In the genomic region with DNA sequence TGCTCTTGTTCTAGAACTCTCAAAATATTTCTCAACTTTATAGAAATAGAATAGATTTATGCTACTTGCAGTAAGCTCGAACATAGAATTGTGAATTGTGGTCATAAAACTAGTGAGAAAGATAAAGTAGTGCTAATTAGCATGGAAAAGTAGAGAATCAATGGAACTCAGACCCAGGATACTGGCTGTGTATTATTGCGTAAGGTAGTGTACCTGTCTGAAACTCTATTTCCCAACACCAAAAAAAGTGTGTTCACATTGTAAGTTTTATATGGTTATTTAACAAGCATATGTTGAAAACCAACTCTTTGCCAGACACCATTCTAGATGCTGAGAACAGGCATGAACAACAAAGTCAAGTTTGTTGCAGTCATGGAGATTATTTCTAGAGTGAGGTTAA, we compare ENCODE assay signal across 28 cellular contexts.
"Had no signal": no experiment of that assay in that cellular context is flagged by ENCODE, and none has a peak within 500 bp of the region (broad histone marks: within the 10 kb centered on the region; RNA-seq: fewer than 3 reads in every experiment).

No MANE protein-coding gene starts in this region.

- ATAC-seq: natural killer cell; psoas muscle; right cardiac atrium; stimulated activated memory B cell treated with anti-CD40 and anti-IgM and Interleukin-4, amounts not matched to agents 10 μg/mL and 1 μg/mL and 100 μg/mL, for 72 hours; stimulated activated naive CD8-positive, alpha-beta T cell treated with anti-CD3 and anti-CD28 coated beads, Interleukin-15, amount 100 ng/mL, for 72 hours; stimulated activated naive CD8-positive, alpha-beta T cell treated with anti-CD3 and anti-CD28 coated beads, Interleukin-15, Interleukin-2, amounts not matched to agents 100 U/mL and 50 U/mL, for 24 hours; upper lobe of right lung had no signal

- H3K9me3 ChIP-seq: ovary, psoas muscle, right lobe of liver, suprapubic skin, testis, tibial artery, upper lobe of right lung, uterus had no signal

- H3K9ac ChIP-seq: neural progenitor cell, parathyroid adenoma had no signal

- H3K27me3 ChIP-seq: neural progenitor cell, ovary, right lobe of liver, spleen, suprapubic skin, testis, tibial artery, transverse colon, upper lobe of right lung, uterus had no signal

- H3K36me3 ChIP-seq: neural progenitor cell, ovary, right lobe of liver, spleen, suprapubic skin, tibial artery, transverse colon, upper lobe of right lung, uterus had no signal

- H3K4me1 ChIP-seq: neural progenitor cell, parathyroid adenoma, psoas muscle, spleen, suprapubic skin, testis, tibial artery, transverse colon, upper lobe of right lung, uterus had no signal

- DNase-seq: natural killer cell; occipital lobe; ovary; posterior cingulate gyrus; psoas muscle; right cardiac atrium; right lobe of liver; spleen; stimulated activated CD4-positive, alpha-beta T cell treated with anti-CD3 and anti-CD28 coated beads, Interleukin-12 subunit alpha, Interleukin-12 subunit beta, amount 100 ng/mL, for 4 hours; stimulated activated CD4-positive, alpha-beta T cell treated with anti-CD3 and anti-CD28 coated beads, Interleukin-1b, Interleukin-23, amount 100 ng/mL, for 48 hours; stimulated activated CD4-positive, alpha-beta T cell treated with anti-CD3 and anti-CD28 coated beads, Interleukin-4, amount 100 ng/mL, for 1 hour; stimulated activated CD4-positive, alpha-beta T cell treated with anti-CD3 and anti-CD28 coated beads, Interleukin-4, amount 100 ng/mL, for 4 hours; stimulated activated CD8-positive, alpha-beta memory T cell treated with anti-CD3 and anti-CD28 coated beads, Interleukin-4, amount 100 ng/mL, for 48 hours; stimulated activated naive CD4-positive, alpha-beta T cell; stimulated activated naive CD8-positive, alpha-beta T cell treated with anti-CD3 and anti-CD28 coated beads, Interleukin-15, amount 100 ng/mL, for 72 hours; stimulated activated naive CD8-positive, alpha-beta T cell treated with anti-CD3 and anti-CD28 coated beads, Interleukin-15, Interleukin-2, amounts not matched to agents 100 U/mL and 50 U/mL, for 24 hours; substantia nigra; testis; tibial artery; transverse colon; upper lobe of right lung; uterus had no signal

- H3K4me2 ChIP-seq: neural progenitor cell, smooth muscle cell had no signal

- H2AFZ ChIP-seq: neural progenitor cell, parathyroid adenoma had no signal

- H3K27ac ChIP-seq: neural progenitor cell, ovary, parathyroid adenoma, psoas muscle, right lobe of liver, skin epidermis, spleen, suprapubic skin, testis, tibial artery, transverse colon, upper lobe of right lung, uterus had no signal

- H3K79me2 ChIP-seq: parathyroid adenoma had no signal

- H3K4me3 ChIP-seq: neural progenitor cell, ovary, psoas muscle, right lobe of liver, skin epidermis, smooth muscle cell, spleen, suprapubic skin, testis, tibial artery, transverse colon, upper lobe of right lung, uterus had no signal
